Comparison of ENCODE assay signal across 1 cellular context in the genomic region with DNA sequence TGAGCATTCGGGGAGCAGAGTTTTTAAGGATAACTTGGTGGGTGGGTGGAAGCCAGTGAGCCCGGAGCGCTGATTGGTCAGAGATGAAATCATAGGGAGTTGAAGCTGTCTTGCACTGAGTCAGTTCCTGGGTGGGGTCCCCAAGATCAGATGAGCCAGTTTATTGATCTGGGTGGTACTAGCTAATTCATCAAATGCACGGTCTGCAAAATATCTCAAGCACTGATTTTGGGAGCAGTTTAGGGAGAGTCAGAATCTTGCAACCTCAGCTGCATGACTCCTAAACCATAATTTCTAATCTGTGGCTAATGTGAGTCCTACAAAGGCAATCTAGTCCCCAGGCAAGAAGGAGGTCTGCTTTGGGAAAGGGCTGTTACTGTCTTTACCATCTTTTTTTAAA.
TF ChIP-seq lines count a peak whose summit lies in the region.
"Not testable (repeated sequence)": the region's sequence is repeated elsewhere in the genome, so short reads cannot be mapped to it uniquely, and the experiment has no call there.

No MANE protein-coding gene starts in this region.

TF ChIP-seq in K562, 482 proteins besides CTCF, POLR2A, EP300 and RAD21:
- peak; percentile 37 for TF ChIP-seq CTBP1 (IDR thresholded peaks at IDR 0.05; ENCODE audit: borderline replicate concordance)
- TF ChIP-seq TSC22D4 (tag; IDR thresholded peaks at IDR 0.05), result 0 out of 2 replicates have a peak, but pooled peaks have one; percentile 50
- 0 out of 2 replicates have a peak, but pooled peaks have one; percentile 30 for TF ChIP-seq ZBED1 (IDR thresholded peaks at IDR 0.05)
- not testable (repeated sequence) for TF ChIP-seq JUN (IDR thresholded peaks at IDR 0.05; ENCODE audit: borderline replicate concordance, low read depth, low read length); TOE1 (IDR thresholded peaks at IDR 0.05; ENCODE audit: borderline replicate concordance); NR2C1 (IDR thresholded peaks at IDR 0.05)
- 0 out of 2 replicates have a peak, but pooled peaks have one; percentile 55 for TF ChIP-seq JUN (CRISPR knock-in tag; IDR thresholded peaks at IDR 0.05; ENCODE audit: borderline replicate concordance)
- TF ChIP-seq GATA2 (CRISPR knock-in tag; IDR thresholded peaks at IDR 0.05), result peak; percentile 46; the same call in 1 of the 2 replicates
- peak; percentile 16 for TF ChIP-seq HNRNPLL (IDR thresholded peaks at IDR 0.05; ENCODE audit: low read depth, low read length, poor library complexity, severe bottlenecking)
- peak; percentile 75 for TF ChIP-seq ZNF316 (IDR thresholded peaks at IDR 0.05)
- TF ChIP-seq MAFK (IDR thresholded peaks at IDR 0.05; ENCODE audit: low read length), result peak; percentile 25; the same call in 1 of the 2 replicates
- peak; percentile 57 for TF ChIP-seq SMARCC2 (IDR thresholded peaks at IDR 0.05; ENCODE audit: low read depth)
- TF ChIP-seq, protein P1, sequence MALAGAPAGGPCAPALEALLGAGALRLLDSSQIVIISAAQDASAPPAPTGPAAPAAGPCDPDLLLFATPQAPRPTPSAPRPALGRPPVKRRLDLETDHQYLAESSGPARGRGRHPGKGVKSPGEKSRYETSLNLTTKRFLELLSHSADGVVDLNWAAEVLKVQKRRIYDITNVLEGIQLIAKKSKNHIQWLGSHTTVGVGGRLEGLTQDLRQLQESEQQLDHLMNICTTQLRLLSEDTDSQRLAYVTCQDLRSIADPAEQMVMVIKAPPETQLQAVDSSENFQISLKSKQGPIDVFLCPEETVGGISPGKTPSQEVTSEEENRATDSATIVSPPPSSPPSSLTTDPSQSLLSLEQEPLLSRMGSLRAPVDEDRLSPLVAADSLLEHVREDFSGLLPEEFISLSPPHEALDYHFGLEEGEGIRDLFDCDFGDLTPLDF (CRISPR knock-in tag; IDR thresholded peaks at IDR 0.05), result peak; percentile 35; the same call in 1 of the 2 replicates
- peak; percentile 86 for TF ChIP-seq JUND (IDR thresholded peaks at IDR 0.05; ENCODE audit: borderline replicate concordance, low read depth, low read length)
- peak; percentile 45; the same call in 1 of the 3 replicates for TF ChIP-seq JUND (tag; IDR thresholded peaks at IDR 0.05; ENCODE audit: borderline replicate concordance, low read depth, low read length)
- TF ChIP-seq SMARCA4 (IDR thresholded peaks at IDR 0.05), result peak; percentile 83
- TF ChIP-seq NFYB (IDR thresholded peaks at IDR 0.05; ENCODE audit: extremely low read depth, insufficient read length), result peak; percentile 75
- TF ChIP-seq SREBF2 (CRISPR knock-in tag; IDR thresholded peaks at IDR 0.05), result peak; percentile 85; the same call in 1 of the 2 replicates
- TF ChIP-seq ATF7 (IDR thresholded peaks at IDR 0.05), result peak; percentile 71
- TF ChIP-seq, protein P2, sequence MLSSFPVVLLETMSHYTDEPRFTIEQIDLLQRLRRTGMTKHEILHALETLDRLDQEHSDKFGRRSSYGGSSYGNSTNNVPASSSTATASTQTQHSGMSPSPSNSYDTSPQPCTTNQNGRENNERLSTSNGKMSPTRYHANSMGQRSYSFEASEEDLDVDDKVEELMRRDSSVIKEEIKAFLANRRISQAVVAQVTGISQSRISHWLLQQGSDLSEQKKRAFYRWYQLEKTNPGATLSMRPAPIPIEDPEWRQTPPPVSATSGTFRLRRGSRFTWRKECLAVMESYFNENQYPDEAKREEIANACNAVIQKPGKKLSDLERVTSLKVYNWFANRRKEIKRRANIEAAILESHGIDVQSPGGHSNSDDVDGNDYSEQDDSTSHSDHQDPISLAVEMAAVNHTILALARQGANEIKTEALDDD (IDR thresholded peaks at IDR 0.05), result peak; percentile 52; the same call in 1 of the 2 replicates
- TF ChIP-seq RFX5 (IDR thresholded peaks at IDR 0.05; ENCODE audit: low read depth, low read length), result 0 out of 2 replicates have a peak, but pooled peaks have one; percentile 10
- TF ChIP-seq, protein P3, sequence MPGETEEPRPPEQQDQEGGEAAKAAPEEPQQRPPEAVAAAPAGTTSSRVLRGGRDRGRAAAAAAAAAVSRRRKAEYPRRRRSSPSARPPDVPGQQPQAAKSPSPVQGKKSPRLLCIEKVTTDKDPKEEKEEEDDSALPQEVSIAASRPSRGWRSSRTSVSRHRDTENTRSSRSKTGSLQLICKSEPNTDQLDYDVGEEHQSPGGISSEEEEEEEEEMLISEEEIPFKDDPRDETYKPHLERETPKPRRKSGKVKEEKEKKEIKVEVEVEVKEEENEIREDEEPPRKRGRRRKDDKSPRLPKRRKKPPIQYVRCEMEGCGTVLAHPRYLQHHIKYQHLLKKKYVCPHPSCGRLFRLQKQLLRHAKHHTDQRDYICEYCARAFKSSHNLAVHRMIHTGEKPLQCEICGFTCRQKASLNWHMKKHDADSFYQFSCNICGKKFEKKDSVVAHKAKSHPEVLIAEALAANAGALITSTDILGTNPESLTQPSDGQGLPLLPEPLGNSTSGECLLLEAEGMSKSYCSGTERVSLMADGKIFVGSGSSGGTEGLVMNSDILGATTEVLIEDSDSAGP (CRISPR knock-in tag; IDR thresholded peaks at IDR 0.05), result 0 out of 2 replicates have a peak, but pooled peaks have one; percentile 37
- TF ChIP-seq, protein P4, sequence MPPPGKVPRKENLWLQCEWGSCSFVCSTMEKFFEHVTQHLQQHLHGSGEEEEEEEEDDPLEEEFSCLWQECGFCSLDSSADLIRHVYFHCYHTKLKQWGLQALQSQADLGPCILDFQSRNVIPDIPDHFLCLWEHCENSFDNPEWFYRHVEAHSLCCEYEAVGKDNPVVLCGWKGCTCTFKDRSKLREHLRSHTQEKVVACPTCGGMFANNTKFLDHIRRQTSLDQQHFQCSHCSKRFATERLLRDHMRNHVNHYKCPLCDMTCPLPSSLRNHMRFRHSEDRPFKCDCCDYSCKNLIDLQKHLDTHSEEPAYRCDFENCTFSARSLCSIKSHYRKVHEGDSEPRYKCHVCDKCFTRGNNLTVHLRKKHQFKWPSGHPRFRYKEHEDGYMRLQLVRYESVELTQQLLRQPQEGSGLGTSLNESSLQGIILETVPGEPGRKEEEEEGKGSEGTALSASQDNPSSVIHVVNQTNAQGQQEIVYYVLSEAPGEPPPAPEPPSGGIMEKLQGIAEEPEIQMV (tag; conservative IDR thresholded peaks at IDR 0.05; ENCODE audit: low read depth), result 0 out of 2 replicates have a peak, but pooled peaks have one; percentile 3
- peak; percentile 80 for TF ChIP-seq HDAC2 (IDR thresholded peaks at IDR 0.05)
- TF ChIP-seq HDAC1 (IDR thresholded peaks at IDR 0.05), result peak in 1 of 2 experiments; percentile 76; a peak in 2 of 4 replicates
- peak; percentile 47; the same call in 1 of the 2 replicates for TF ChIP-seq SP1 (CRISPR knock-in tag; IDR thresholded peaks at IDR 0.05)
- TF ChIP-seq TCF3 (CRISPR knock-in tag; IDR thresholded peaks at IDR 0.05), result peak; percentile 16
- TF ChIP-seq RCOR1 (IDR thresholded peaks at IDR 0.05; ENCODE audit: borderline replicate concordance in 1 of 2, low read depth in 2 of 2, low read length in 2 of 2), result peak; percentile 34 to 77; a peak in 3 of 4 replicates
- TF ChIP-seq ZBTB7A (IDR thresholded peaks at IDR 0.05; ENCODE audit: borderline replicate concordance, control insufficient read depth, low read depth, low read length), result peak; percentile 44; the same call in 1 of the 2 replicates
- TF ChIP-seq MAFF (IDR thresholded peaks at IDR 0.05; ENCODE audit: low read length), result 0 out of 2 replicates have a peak, but pooled peaks have one; percentile 3
- TF ChIP-seq, protein P5, sequence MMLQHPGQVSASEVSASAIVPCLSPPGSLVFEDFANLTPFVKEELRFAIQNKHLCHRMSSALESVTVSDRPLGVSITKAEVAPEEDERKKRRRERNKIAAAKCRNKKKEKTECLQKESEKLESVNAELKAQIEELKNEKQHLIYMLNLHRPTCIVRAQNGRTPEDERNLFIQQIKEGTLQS (IDR thresholded peaks at IDR 0.05), result not testable (repeated sequence)
- TF ChIP-seq, protein P5 (CRISPR knock-in tag; conservative IDR thresholded peaks at IDR 0.05), result peak; percentile 9; the same call in 1 of the 2 replicates
- peak in 1 of 2 experiments; percentile 28; a peak in 1 of 4 replicates for TF ChIP-seq TEAD1 (CRISPR knock-in tag; IDR thresholded peaks at IDR 0.05)
- TF ChIP-seq FOXJ3 (CRISPR knock-in tag; IDR thresholded peaks at IDR 0.05), result 0 out of 2 replicates have a peak, but pooled peaks have one; percentile 49
- TF ChIP-seq, protein P6, sequence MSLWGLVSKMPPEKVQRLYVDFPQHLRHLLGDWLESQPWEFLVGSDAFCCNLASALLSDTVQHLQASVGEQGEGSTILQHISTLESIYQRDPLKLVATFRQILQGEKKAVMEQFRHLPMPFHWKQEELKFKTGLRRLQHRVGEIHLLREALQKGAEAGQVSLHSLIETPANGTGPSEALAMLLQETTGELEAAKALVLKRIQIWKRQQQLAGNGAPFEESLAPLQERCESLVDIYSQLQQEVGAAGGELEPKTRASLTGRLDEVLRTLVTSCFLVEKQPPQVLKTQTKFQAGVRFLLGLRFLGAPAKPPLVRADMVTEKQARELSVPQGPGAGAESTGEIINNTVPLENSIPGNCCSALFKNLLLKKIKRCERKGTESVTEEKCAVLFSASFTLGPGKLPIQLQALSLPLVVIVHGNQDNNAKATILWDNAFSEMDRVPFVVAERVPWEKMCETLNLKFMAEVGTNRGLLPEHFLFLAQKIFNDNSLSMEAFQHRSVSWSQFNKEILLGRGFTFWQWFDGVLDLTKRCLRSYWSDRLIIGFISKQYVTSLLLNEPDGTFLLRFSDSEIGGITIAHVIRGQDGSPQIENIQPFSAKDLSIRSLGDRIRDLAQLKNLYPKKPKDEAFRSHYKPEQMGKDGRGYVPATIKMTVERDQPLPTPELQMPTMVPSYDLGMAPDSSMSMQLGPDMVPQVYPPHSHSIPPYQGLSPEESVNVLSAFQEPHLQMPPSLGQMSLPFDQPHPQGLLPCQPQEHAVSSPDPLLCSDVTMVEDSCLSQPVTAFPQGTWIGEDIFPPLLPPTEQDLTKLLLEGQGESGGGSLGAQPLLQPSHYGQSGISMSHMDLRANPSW (CRISPR knock-in tag; IDR thresholded peaks at IDR 0.05), result peak; percentile 94
- TF ChIP-seq MAFG (tag; conservative IDR thresholded peaks at IDR 0.05), result peak; percentile 55; the same call in 1 of the 2 replicates
- peak; percentile 67; the same call in 1 of the 2 replicates for TF ChIP-seq TOE1 (CRISPR knock-in tag; IDR thresholded peaks at IDR 0.05; ENCODE audit: borderline replicate concordance, low read depth)
- 0 out of 2 replicates have a peak, but pooled peaks have one; percentile 60 for TF ChIP-seq ZNF830 (CRISPR knock-in tag; IDR thresholded peaks at IDR 0.05)
- TF ChIP-seq DPF2 (IDR thresholded peaks at IDR 0.05), result peak; percentile 82
- TF ChIP-seq FOSL1 (tag; conservative IDR thresholded peaks at IDR 0.05), result peak; percentile 83
- TF ChIP-seq KLF1 (tag; IDR thresholded peaks at IDR 0.05), result peak; percentile 69
- TF ChIP-seq SMARCE1 (IDR thresholded peaks at IDR 0.05), result peak; percentile 44; the same call in 1 of the 2 replicates
- TF ChIP-seq NR2C1 (tag; IDR thresholded peaks at IDR 0.05), result 0 out of 2 replicates have a peak, but pooled peaks have one; percentile 18
TF ChIP-seq in K562: peak in this region for 38; not testable (repeated sequence) for 444.
